13 cellular contexts compared by ENCODE assay signal in the genomic region with DNA sequence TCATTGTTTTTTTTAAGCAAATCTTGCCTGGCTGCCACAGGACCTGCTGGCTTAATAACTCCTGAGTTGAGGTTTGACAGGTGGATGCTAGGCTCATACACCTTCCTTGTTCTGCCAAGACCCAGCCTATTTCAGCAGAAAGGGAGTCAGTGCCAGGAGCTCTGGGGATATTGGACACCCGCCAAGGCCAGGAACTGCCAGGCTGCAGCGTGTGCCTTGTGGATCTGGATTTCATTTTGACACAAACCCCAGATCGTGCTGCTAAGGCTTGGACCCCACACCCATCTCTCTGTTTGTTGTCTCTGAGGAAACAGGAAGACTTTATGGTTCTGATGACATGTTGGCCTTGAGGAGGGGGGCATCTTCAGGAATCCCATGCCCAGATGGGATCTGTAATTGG. TPM values are rescaled to one million over a fixed set of nuclear protein-coding genes. Genes with fewer than 3 reads are reported as not detected.
A peak's percentile ranks its signal among the peaks of the same experiment; 100 is the strongest.
DNase-seq lines count a peak whose midpoint lies in the region; ATAC-seq and TF ChIP-seq lines count a peak whose summit lies in the region.
"Had no signal": no experiment of that assay in that cellular context is flagged by ENCODE, and none has a peak within 500 bp of the region (broad histone marks: within the 10 kb centered on the region; RNA-seq: fewer than 3 reads in every experiment).

No MANE protein-coding gene starts in this region.

- dilution Hi-C loops in mammary epithelial cell (cut with HindIII; ENCODE audit: low sequenced_read_pairs): no loop called here

- in situ Hi-C loops in mammary epithelial cell (cut with MboI; ENCODE audit: low sequenced_read_pairs in 2 of 2): no loop called here

- H3K4me3 ChIP-seq in mammary epithelial cell (replicated peaks in 1 of 3; ENCODE audit: insufficient read depth in 1 of 3, low read depth in 2 of 3, low read length in 3 of 3) (no peak overlapping the region), testis (no peak overlapping the region)

- WGBS in mammary epithelial cell (ENCODE audit: low coverage, missing lambda C conversion rate): 0% methylated on average over 3 of the region's 3 CpGs
- 30 to 37% methylated on average over 3 of the region's 3 CpGs for WGBS in testis, 2 donors

- H3K4me1 Mint-ChIP-seq in MCF 10A (ENCODE audit: insufficient read depth, unreplicated experiment): no peaks in the 10 kb centered on the region
- no peaks in the 10 kb centered on the region for H3K4me1 Mint-ChIP-seq in effector memory CD8-positive, alpha-beta T cell (ENCODE audit: low read depth in 2 of 2)

- no peaks in the 10 kb centered on the region for H3K79me2 ChIP-seq in mammary epithelial cell (ENCODE audit: insufficient read depth, low read length)

- no peak overlapping the region for H3K9ac ChIP-seq in mammary epithelial cell (ENCODE audit: insufficient read depth, low read length)

- no peak overlapping the region for H3K27ac ChIP-seq in mammary epithelial cell (ENCODE audit: insufficient read depth, low read depth, low read length)
- H3K27ac ChIP-seq in testis: no peak overlapping the region

- intact Hi-C loops in MCF 10A (cut with micrococcal nuclease) (no loop called here), mammary epithelial cell (cut with micrococcal nuclease) (no loop called here), testis (cut with DNase I; ENCODE audit: low total_unique reads) (no loop called here)

- H3K4me3 Mint-ChIP-seq in MCF 10A (ENCODE audit: unreplicated experiment): no peak overlapping the region
- no peak overlapping the region for H3K4me3 Mint-ChIP-seq in effector memory CD8-positive, alpha-beta T cell
- H3K4me3 Mint-ChIP-seq: mesothelial cell of epicardium had no signal

- no peaks in the 10 kb centered on the region for H3K4me1 ChIP-seq in mammary epithelial cell (ENCODE audit: insufficient read depth, low read length)
- no peaks in the 10 kb centered on the region for H3K4me1 ChIP-seq in testis

- H2AFZ ChIP-seq in mammary epithelial cell (ENCODE audit: low read depth, low read length): no peak overlapping the region

- H3K27me3 Mint-ChIP-seq in MCF 10A (ENCODE audit: insufficient read depth, unreplicated experiment): peaks cover 12% of the 10 kb centered on the region
- H3K27me3 Mint-ChIP-seq in effector memory CD8-positive, alpha-beta T cell: peaks cover 46 to 76% of the 10 kb centered on the region in 2 donors

- H3K27ac Mint-ChIP-seq in MCF 10A (ENCODE audit: low read depth, unreplicated experiment): no peak overlapping the region
- no peak overlapping the region for H3K27ac Mint-ChIP-seq in effector memory CD8-positive, alpha-beta T cell
- H3K27ac Mint-ChIP-seq: mesothelial cell of epicardium had no signal

- no peaks in the 10 kb centered on the region for H3K9me3 ChIP-seq in mammary epithelial cell (replicated peaks; ENCODE audit: insufficient read depth, low read length)
- H3K9me3 ChIP-seq in testis: no peaks in the 10 kb centered on the region

- H3K27me3 ChIP-seq in mammary epithelial cell (ENCODE audit: insufficient read depth, low read length): no peaks in the 10 kb centered on the region
- no peaks in the 10 kb centered on the region for H3K27me3 ChIP-seq in testis

- BruUV-seq in MCF 10A (replicated peaks; lab: Mats Ljungman, UMichigan): no TSS peak
- no TSS peak for BruUV-seq in mammary epithelial cell (replicated peaks; lab: Mats Ljungman, UMichigan)

- no peaks in the 10 kb centered on the region for H3K9me3 Mint-ChIP-seq in MCF 10A (ENCODE audit: unreplicated experiment)
- H3K9me3 Mint-ChIP-seq in effector memory CD8-positive, alpha-beta T cell: peaks cover 0 to 1% of the 10 kb centered on the region in 2 donors

- H4K20me1 ChIP-seq in mammary epithelial cell (ENCODE audit: insufficient read depth, low read length): no peaks in the 10 kb centered on the region

- ATAC-seq in HG03457 (IDR thresholded peaks at IDR 0.05; ENCODE audit: unreplicated experiment): no peak
- no peak for ATAC-seq in HG02884 (IDR thresholded peaks at IDR 0.05; ENCODE audit: unreplicated experiment)
- no peak for ATAC-seq in effector memory CD8-positive, alpha-beta T cell (replicated peaks)

- CTCF ChIA-PET in MCF 10A (lab: Yijun Ruan, JAX) (interaction anchor here (0.6 to 1.8 kb wide), 2 partner anchors 178 to 212 kb away, joined by 3 to 7 read pairs; no protein-coding TSS in a partner anchor), mammary epithelial cell (lab: Charles Lee; ENCODE audit: low non-redundant PET) (no interaction called here)

- no peaks in the 10 kb centered on the region for H3K36me3 Mint-ChIP-seq in MCF 10A (ENCODE audit: insufficient read depth, unreplicated experiment)
- H3K36me3 Mint-ChIP-seq in effector memory CD8-positive, alpha-beta T cell (ENCODE audit: insufficient read depth): peaks cover 4% of the 10 kb centered on the region
- H3K36me3 Mint-ChIP-seq: mesothelial cell of epicardium had no signal

- DNase-seq in MCF 10A (ENCODE audit: unreplicated experiment) (peak; percentile 70), mammary epithelial cell (no peak), NCI-H2196 (lab: John Stamatoyannopoulos, UW; ENCODE audit: unreplicated experiment) (peak; percentile 33), globus pallidus (ENCODE audit: low spot score) (peak; percentile 6), testis (peak; percentile 54)
- DNase-seq in effector memory CD8-positive, alpha-beta T cell: no peak
- DNase-seq: activated effector memory CD4-positive, alpha-beta T cell treated with Interleukin-2 at 50 U/mL for 16 hours; KG1 had no signal

- TF ChIP-seq CTCF in MCF 10A (IDR thresholded peaks at IDR 0.05; ENCODE audit: unreplicated experiment): no peak
- TF ChIP-seq CTCF in mammary epithelial cell (conservative IDR thresholded peaks at IDR 0.05 in 1 of 2, IDR thresholded peaks at IDR 0.05 in 1 of 2; ENCODE audit: extremely low read depth in 1 of 2, insufficient read depth in 1 of 2, low read depth in 1 of 2, low read length in 2 of 2): no peak
- no peak for TF ChIP-seq CTCF in testis (IDR thresholded peaks at IDR 0.05)

- H3K36me3 ChIP-seq in mammary epithelial cell (ENCODE audit: insufficient read depth, low read length) (no peaks in the 10 kb centered on the region), testis (ENCODE audit: low read depth, missing control alignments) (no peaks in the 10 kb centered on the region)

- TF ChIP-seq POLR2A in testis (IDR thresholded peaks at IDR 0.05): no peak

- H3K4me2 ChIP-seq in mammary epithelial cell (ENCODE audit: insufficient read depth, low read depth, low read length): no peak overlapping the region

- POLR2A ChIA-PET in MCF 10A (lab: Yijun Ruan, JAX): interaction anchor here (0.7 to 1.3 kb wide), 3 partner anchors 40 to 84 kb away, joined by 3 read pairs; no protein-coding TSS in a partner anchor

RNA-seq across cellular contexts. Expression of a gene that starts 44.4 kb away (rescaled TPM):
- total RNA-seq in MCF 10A (2022) (0.07 TPM in 1 of 2 replicates, not detected in the other), mammary epithelial cell (under 1 TPM; 0.17 to 0.31 TPM), testis (1 to 10 TPM; 2.1 to 3.4 TPM)
- polyA plus RNA-seq in mammary epithelial cell (0.06 TPM), testis (ENCODE audit: insufficient read depth, low read depth, low replicate concordance) (7.3 TPM)
- not detected for polyA minus RNA-seq in mammary epithelial cell
- total RNA-seq: activated CD8-positive, alpha-beta memory T cell treated with anti-CD3 and anti-CD28 coated beads for 36 hours; OCI-LY7 had no signal

Comparison
In these comparisons a context has a peak if more than half of its experiments do, and no peak if none do; other contexts are left out.
1. DNase-seq: peak in MCF 10A (single experiment), NCI-H2196 (single experiment), globus pallidus (single experiment) and testis (single experiment); none in mammary epithelial cell (single experiment) and effector memory CD8-positive, alpha-beta T cell (0 of 3).